Comparison of ENCODE assay signal across 15 cellular contexts in the genomic region with DNA sequence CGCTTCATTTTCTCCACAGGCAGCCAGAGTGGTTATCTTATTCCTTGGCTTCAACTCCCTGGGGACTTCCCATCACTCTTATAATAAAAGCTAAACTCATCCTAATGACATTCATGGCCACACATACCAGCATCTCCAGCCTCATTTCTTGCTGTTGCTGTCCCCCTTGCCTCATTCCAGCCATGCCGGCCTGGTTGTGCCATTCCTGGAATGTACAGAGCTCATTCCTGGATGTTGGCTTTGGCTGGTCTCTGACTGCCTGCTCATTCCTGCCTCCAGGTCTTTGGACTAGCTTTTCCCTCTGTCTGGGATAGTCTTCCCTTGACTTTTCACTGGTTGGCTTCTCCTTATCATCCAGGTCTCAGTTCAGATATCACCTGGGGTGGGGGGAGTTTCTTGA. TPM values are rescaled to one million over a fixed set of nuclear protein-coding genes. Genes with fewer than 3 reads are reported as not detected.
A peak's percentile ranks its signal among the peaks of the same experiment; 100 is the strongest.
DNase-seq lines count a peak whose midpoint lies in the region; ATAC-seq, FAIRE-seq and TF ChIP-seq lines count a peak whose summit lies in the region.
"Had no signal": no experiment of that assay in that cellular context is flagged by ENCODE, and none has a peak within 500 bp of the region (broad histone marks: within the 10 kb centered on the region; RNA-seq: fewer than 3 reads in every experiment).

No MANE protein-coding gene starts in this region.

- H3K4me3 ChIP-seq in SK-N-SH (ENCODE audit: low read depth in 2 of 2, low read length in 1 of 2) (no peak overlapping the region), trophoblast cell (ENCODE audit: low read depth, low read length) (no peak overlapping the region)
- H3K4me3 ChIP-seq: dorsolateral prefrontal cortex, Peyer's patch had no signal

- peak overlapping the region; percentile 93 for H2BK120ac ChIP-seq in trophoblast cell (ENCODE audit: insufficient read depth, low read length, poor library complexity)

- DNase-seq in SK-N-SH, result no peak
- peak; percentile 72 for DNase-seq in GM04503 (ENCODE audit: low read depth)
- DNase-seq in endothelial cell (ENCODE audit: low spot score), result no peak
- peak; percentile 97 to 98 for DNase-seq in trophoblast cell
- no peak for DNase-seq in kidney glomerular epithelial cell (lab: John Stamatoyannopoulos, UW)
- no peak for DNase-seq in GM10248 (ENCODE audit: extremely low spot score)
- no peak for DNase-seq in urothelium cell line (ENCODE audit: low spot score)
- DNase-seq: activated CD4-positive, alpha-beta memory T cell treated with anti-CD3 and anti-CD28 coated beads, Interleukin-2, amount 10 ng/mL, durations not matched to agents 7 days and 5 days; activated naive CD4-positive, alpha-beta T cell treated with anti-CD3 and anti-CD28 coated beads for 36 hours; dorsolateral prefrontal cortex; NCI-H1105 had no signal

- H3K27me3 ChIP-seq in SK-N-SH (ENCODE audit: insufficient read depth), result no peaks in the 10 kb centered on the region
- no peaks in the 10 kb centered on the region for H3K27me3 ChIP-seq in trophoblast cell (ENCODE audit: insufficient read depth, low read length)
- H3K27me3 ChIP-seq: dorsolateral prefrontal cortex, Peyer's patch had no signal

- H3K27me3 Mint-ChIP-seq in endothelial cell (ENCODE audit: unreplicated experiment), result peaks cover 14% of the 10 kb centered on the region
- H3K27me3 Mint-ChIP-seq: activated CD4-positive, alpha-beta memory T cell treated with anti-CD3 and anti-CD28 coated beads, Interleukin-2, amount 10 ng/mL, durations not matched to agents 7 days and 5 days had no signal

- TF ChIP-seq RAD21 in SK-N-SH (IDR thresholded peaks at IDR 0.05; ENCODE audit: low read length), result no peak

- H2AFZ ChIP-seq in SK-N-SH (ENCODE audit: low read depth) (no peak overlapping the region), trophoblast cell (ENCODE audit: insufficient read depth, low read length, poor library complexity) (no peak overlapping the region)

- TF ChIP-seq CTCF in SK-N-SH (IDR thresholded peaks at IDR 0.05) (no peak), endothelial cell (IDR thresholded peaks at IDR 0.05; ENCODE audit: unreplicated experiment) (no peak), GM10248 (IDR thresholded peaks at IDR 0.05; ENCODE audit: control extremely low read depth, extremely low read depth, low read depth, missing control alignments) (no peak)

- H3K4me2 ChIP-seq in SK-N-SH, result no peak overlapping the region
- peak overlapping the region; percentile 10 for H3K4me2 ChIP-seq in trophoblast cell (ENCODE audit: low read length)

- peaks cover 3% of the 10 kb centered on the region for H3K36me3 Mint-ChIP-seq in endothelial cell (ENCODE audit: low read depth, unreplicated experiment)

- CTCF ChIA-PET in SK-N-SH (lab: Yijun Ruan, JAX) (interaction anchor here (0.8 to 1.8 kb wide), 3 partner anchors 14 to 143 kb away, joined by 3 to 5 read pairs (median 3); no protein-coding TSS in a partner anchor), GM10248 (lab: Yijun Ruan, JAX) (no interaction called here)

- H3K79me1 ChIP-seq in trophoblast cell (ENCODE audit: low read length), result peaks cover 70% of the 10 kb centered on the region

- H4K91ac ChIP-seq in trophoblast cell (ENCODE audit: low read depth, low read length), result peak overlapping the region; percentile 87

- H3K9me2 ChIP-seq in SK-N-SH, result no peaks in the 10 kb centered on the region

- no peak overlapping the region for H3K18ac ChIP-seq in trophoblast cell (ENCODE audit: low read length)

- POLR2A ChIA-PET in SK-N-SH (lab: Yijun Ruan, JAX), result no interaction called here
- POLR2A ChIA-PET in GM10248 (lab: Yijun Ruan, JAX), result no interaction called here

- 40% methylated on average over 2 of the region's 2 CpGs for WGBS in SK-N-SH (ENCODE audit: low lambda C conversion rate)
- WGBS in trophoblast cell (ENCODE audit: extremely low coverage, insufficient coverage, insufficient read length), result no CpG with 5 or more reads among the region's 2 CpGs

- peaks cover 32% of the 10 kb centered on the region for H3K79me2 ChIP-seq in SK-N-SH (ENCODE audit: insufficient read depth)
- peaks cover 22% of the 10 kb centered on the region for H3K79me2 ChIP-seq in trophoblast cell (ENCODE audit: control insufficient read depth, insufficient read depth, low read length, poor library complexity)

- peak overlapping the region; percentile 72 for H4K8ac ChIP-seq in trophoblast cell (ENCODE audit: low read depth, low read length)

- no peak overlapping the region for H4K12ac ChIP-seq in trophoblast cell (ENCODE audit: low read depth, low read length)

- ATAC-seq in SK-N-SH treated with all-trans-retinoic acid at 6 μM for 48 hours, result no peak; the same call in 2 of the 3 replicates

- H3K4me1 ChIP-seq in SK-N-SH (ENCODE audit: control insufficient read depth in 1 of 2, insufficient read depth in 2 of 2, low read depth in 1 of 2, low read length in 1 of 2) (peaks cover 7 to 26% of the 10 kb centered on the region in 2 experiments; a peak in 3 of 4 replicates), trophoblast cell (ENCODE audit: control insufficient read depth in 1 of 2, insufficient read depth in 2 of 2, low read length in 2 of 2) (peaks cover 37 to 55% of the 10 kb centered on the region in 2 experiments)

- peak overlapping the region; percentile 64 for H3K14ac ChIP-seq in trophoblast cell (ENCODE audit: low read length)

- H2BK12ac ChIP-seq in trophoblast cell (ENCODE audit: low read length), result peak overlapping the region; percentile 76

- peak overlapping the region; percentile 73 for H2AK5ac ChIP-seq in trophoblast cell (ENCODE audit: low read length)

- TF ChIP-seq EP300 in SK-N-SH (IDR thresholded peaks at IDR 0.05; ENCODE audit: borderline replicate concordance in 1 of 2, low read depth in 1 of 2, low read length in 1 of 2), result no peak

- H3K9ac ChIP-seq in SK-N-SH (no peak overlapping the region), trophoblast cell (ENCODE audit: low read length) (no peak overlapping the region)

- peak overlapping the region; percentile 33 for H3K27ac Mint-ChIP-seq in endothelial cell (ENCODE audit: unreplicated experiment)
- H3K27ac Mint-ChIP-seq: activated naive CD4-positive, alpha-beta T cell treated with anti-CD3 and anti-CD28 coated beads for 36 hours had no signal

- H3K36me3 ChIP-seq in SK-N-SH (replicated peaks in 1 of 2; ENCODE audit: control insufficient read depth in 1 of 2, insufficient read depth in 2 of 2, low read length in 1 of 2), result peaks cover 0 to 7% of the 10 kb centered on the region in 2 experiments
- no peaks in the 10 kb centered on the region for H3K36me3 ChIP-seq in trophoblast cell (ENCODE audit: control insufficient read depth in 1 of 2, insufficient read depth in 2 of 2, low read length in 2 of 2)
- H3K36me3 ChIP-seq: Peyer's patch had no signal

- peak overlapping the region; percentile 90 for H2BK5ac ChIP-seq in trophoblast cell (ENCODE audit: low read depth, low read length, poor library complexity)

- H3K4me1 Mint-ChIP-seq in endothelial cell (ENCODE audit: unreplicated experiment), result peaks cover 25% of the 10 kb centered on the region

- H3F3A ChIP-seq in SK-N-SH (replicated peaks; ENCODE audit: insufficient read depth), result peaks cover 6% of the 10 kb centered on the region

- H3K23ac ChIP-seq in trophoblast cell (ENCODE audit: low read length), result no peak overlapping the region

- no peaks in the 10 kb centered on the region for H4K20me1 ChIP-seq in SK-N-SH (ENCODE audit: insufficient read depth)

- no peak for FAIRE-seq in urothelium cell line (lab: Jason Lieb, UNC)

- peak overlapping the region; percentile 48 for H3K4me3 Mint-ChIP-seq in endothelial cell (ENCODE audit: unreplicated experiment)
- H3K4me3 Mint-ChIP-seq: activated naive CD4-positive, alpha-beta T cell treated with anti-CD3 and anti-CD28 coated beads for 36 hours had no signal

- H3K27ac ChIP-seq in SK-N-SH (ENCODE audit: low read depth in 2 of 2, low read length in 1 of 2), result no peak overlapping the region
- H3K27ac ChIP-seq in trophoblast cell (ENCODE audit: low read depth, low read length), result peak overlapping the region; percentile 97
- H3K27ac ChIP-seq: 22Rv1, Peyer's patch had no signal

- no peaks in the 10 kb centered on the region for H3K9me3 Mint-ChIP-seq in endothelial cell (ENCODE audit: unreplicated experiment)
- H3K9me3 Mint-ChIP-seq: activated CD4-positive, alpha-beta memory T cell treated with anti-CD3 and anti-CD28 coated beads, Interleukin-2, amount 10 ng/mL, durations not matched to agents 7 days and 5 days had no signal

- peak overlapping the region; percentile 81 for H3K4ac ChIP-seq in trophoblast cell (ENCODE audit: low read depth, low read length)

- H3K9me3 ChIP-seq in SK-N-SH (no peaks in the 10 kb centered on the region), trophoblast cell (ENCODE audit: insufficient read depth, low read depth, low read length) (no peaks in the 10 kb centered on the region)
- H3K9me3 ChIP-seq: Peyer's patch had no signal

TF ChIP-seq in SK-N-SH, 30 proteins besides CTCF, POLR2A, EP300 and RAD21:
- TF ChIP-seq USF2 (IDR thresholded peaks at IDR 0.05; ENCODE audit: borderline replicate concordance, low read depth, low read length), result no peak
- TF ChIP-seq TEAD4 (IDR thresholded peaks at IDR 0.05; ENCODE audit: borderline replicate concordance, insufficient read depth), result no peak
- no peak for TF ChIP-seq GATA2 (CRISPR knock-in tag; IDR thresholded peaks at IDR 0.05)

RNA-seq across cellular contexts. Expression of gene PEF1, which starts 2.4 kb away (rescaled TPM):
- 51.9 and 63.4 TPM in 2 replicates for polyA plus RNA-seq in SK-N-SH (2012; rRNA removed)
- 37.2 and 46.8 TPM in 2 replicates for polyA plus RNA-seq in SK-N-SH (2012; cell fraction: cytosol; rRNA removed)
- 54.1 and 56.9 TPM in 2 replicates for polyA plus RNA-seq in SK-N-SH (2012; cell fraction: nucleus; rRNA removed)
- 70.9 TPM for total RNA-seq in endothelial cell (ENCODE audit: unreplicated experiment)
- polyA plus RNA-seq in trophoblast cell (2013), result 66.7 and 70.3 TPM in 2 replicates

RNA-seq across cellular contexts. Expression of gene HCRTR1, which starts 29.6 kb away (rescaled TPM):
- 0.03 TPM in 1 of 2 replicates, not detected in the other for polyA plus RNA-seq in SK-N-SH (2012; rRNA removed)
- polyA plus RNA-seq in SK-N-SH (2012; cell fraction: cytosol; rRNA removed), result 0.05 TPM in 1 of 2 replicates, not detected in the other
- polyA plus RNA-seq in SK-N-SH (2012; cell fraction: nucleus; rRNA removed), result 0.06 TPM in 1 of 2 replicates, not detected in the other
- total RNA-seq in endothelial cell (ENCODE audit: unreplicated experiment), result not detected
- polyA plus RNA-seq in trophoblast cell (2013), result 1.4 and 1.5 TPM in 2 replicates
- total RNA-seq: activated CD4-positive, alpha-beta memory T cell treated with anti-CD3 and anti-CD28 coated beads, Interleukin-2, amount 10 ng/mL, durations not matched to agents 7 days and 5 days; activated naive CD4-positive, alpha-beta T cell treated with anti-CD3 and anti-CD28 coated beads for 36 hours; NCI-H460; Peyer's patch had no signal

RNA-seq across cellular contexts. Expression of gene COL16A1, which starts 56.7 kb away (rescaled TPM):
- 9.0 and 10.4 TPM in 2 replicates for polyA plus RNA-seq in SK-N-SH (2012; rRNA removed)
- polyA plus RNA-seq in SK-N-SH (2012; cell fraction: cytosol; rRNA removed), result 3.0 and 3.8 TPM in 2 replicates
- polyA plus RNA-seq in SK-N-SH (2012; cell fraction: nucleus; rRNA removed), result 38.2 and 47.3 TPM in 2 replicates
- 5.3 TPM for total RNA-seq in endothelial cell (ENCODE audit: unreplicated experiment)
- polyA plus RNA-seq in trophoblast cell (2013), result 43.1 and 44.2 TPM in 2 replicates
- total RNA-seq: activated CD4-positive, alpha-beta memory T cell treated with anti-CD3 and anti-CD28 coated beads, Interleukin-2, amount 10 ng/mL, durations not matched to agents 7 days and 5 days had no signal

Comparison
In these comparisons a context has a peak if more than half of its experiments do, and no peak if none do; other contexts are left out.
1. DNase-seq: peak in GM04503 (single experiment) and trophoblast cell (2 of 2); none in SK-N-SH (single experiment), endothelial cell (single experiment), kidney glomerular epithelial cell (single experiment), GM10248 (single experiment) and urothelium cell line (single experiment).